In the genomic region with DNA sequence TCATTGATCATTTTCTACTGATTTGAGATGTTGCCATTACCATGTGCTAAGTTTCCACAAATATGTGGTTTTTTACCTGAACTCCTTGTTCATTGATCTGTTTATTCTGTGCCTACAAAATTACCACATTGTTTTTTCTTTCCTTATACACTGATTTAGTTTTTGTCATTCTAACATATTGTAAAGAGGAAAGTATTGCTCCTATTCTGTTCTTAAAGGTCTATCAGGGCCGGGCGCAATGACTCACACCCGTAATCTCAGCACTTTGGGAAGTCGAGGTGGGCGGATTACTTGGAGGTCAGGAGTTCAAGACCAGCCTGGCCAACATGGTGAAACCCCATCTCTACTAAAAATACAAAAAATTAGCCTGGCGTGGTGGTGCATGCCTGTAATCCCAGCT, we compare ENCODE assay signal across 18 cellular contexts.
A peak's percentile ranks its signal among the peaks of the same experiment; 100 is the strongest.
DNase-seq lines count a peak whose midpoint lies in the region; ATAC-seq, FAIRE-seq and TF ChIP-seq lines count a peak whose summit lies in the region.
"Had no signal": no experiment of that assay in that cellular context is flagged by ENCODE, and none has a peak within 500 bp of the region (broad histone marks: within the 10 kb centered on the region; RNA-seq: fewer than 3 reads in every experiment).

No MANE protein-coding gene starts in this region.

- peak overlapping the region; percentile 83 for H3K4me3 Mint-ChIP-seq in HFFc6
- H3K4me3 Mint-ChIP-seq in astrocyte (ENCODE audit: unreplicated experiment), result peak overlapping the region; percentile 15
- H3K4me3 Mint-ChIP-seq in GM23338, result no peak overlapping the region
- H3K4me3 Mint-ChIP-seq: activated B cell treated with CpG ODN at 0.5 μM for 24 hours; activated T-helper 1 cell treated with anti-CD3 and anti-CD28 coated beads, Interleukin-12 subunit alpha, Interleukin-12 subunit beta, Interleukin-2, Interleukin-4 antibody, amounts not matched to agents 30 ng/mL and 10 ng/mL and 1 ng/mL, durations not matched to agents 14 hours and 24 hours and 36 hours; natural killer cell had no signal

- peaks cover 29% of the 10 kb centered on the region for H3K4me1 ChIP-seq in A549
- H3K4me1 ChIP-seq in astrocyte (ENCODE audit: insufficient read depth, low read length), result peaks cover 15% of the 10 kb centered on the region
- peaks cover 8% of the 10 kb centered on the region for H3K4me1 ChIP-seq in hepatocyte (ENCODE audit: insufficient read depth)
- peaks cover 12% of the 10 kb centered on the region for H3K4me1 ChIP-seq in GM23338 (ENCODE audit: insufficient read depth)
- H3K4me1 ChIP-seq: BLaER1 had no signal

- no peak for TF ChIP-seq EP300 in A549 (IDR thresholded peaks at IDR 0.05)

- peaks cover 6% of the 10 kb centered on the region for H4K20me1 ChIP-seq in astrocyte (ENCODE audit: insufficient read depth, low read length)
- H4K20me1 ChIP-seq in hepatocyte (ENCODE audit: insufficient read depth, poor library complexity, severe bottlenecking), result no peaks in the 10 kb centered on the region
- no peaks in the 10 kb centered on the region; the same call in 1 of the 2 replicates for H4K20me1 ChIP-seq in GM23338 (replicated peaks; ENCODE audit: insufficient read depth)

- H3K9me3 ChIP-seq in A549 (no peaks in the 10 kb centered on the region), astrocyte (ENCODE audit: insufficient read depth, low read depth, low read length) (no peaks in the 10 kb centered on the region), hepatocyte (ENCODE audit: low read depth) (no peaks in the 10 kb centered on the region)
- H3K9me3 ChIP-seq: BLaER1, esophagus muscularis mucosa had no signal

- TF ChIP-seq CTCF in A549 (IDR thresholded peaks at IDR 0.05) (no peak), HFFc6 (IDR thresholded peaks at IDR 0.05) (no peak), astrocyte (IDR thresholded peaks at IDR 0.05; ENCODE audit: insufficient read depth, low read depth, low read length) (no peak), hepatocyte (IDR thresholded peaks at IDR 0.05; ENCODE audit: poor library complexity) (no peak), GM23338 (conservative IDR thresholded peaks at IDR 0.05; ENCODE audit: low read depth in 2 of 2) (no peak)

- 79% methylated on average over 6 of the region's 6 CpGs for WGBS in A549 (ENCODE audit: missing lambda C conversion rate)
- 89% methylated on average over 6 of the region's 6 CpGs for WGBS in hepatocyte (ENCODE audit: low lambda C conversion rate, missing lambda C conversion rate)

- no peaks in the 10 kb centered on the region for H3F3A ChIP-seq in GM23338 (replicated peaks; ENCODE audit: low read depth)

- peaks cover 29% of the 10 kb centered on the region for H3K36me3 Mint-ChIP-seq in HFFc6 (ENCODE audit: low read depth)
- peaks cover 10% of the 10 kb centered on the region for H3K36me3 Mint-ChIP-seq in astrocyte (ENCODE audit: low read depth, unreplicated experiment)
- peaks cover 2% of the 10 kb centered on the region for H3K36me3 Mint-ChIP-seq in GM23338 (ENCODE audit: low read depth)
- H3K36me3 Mint-ChIP-seq: natural killer cell had no signal

- H3K4me3 ChIP-seq in A549 (no peak overlapping the region), astrocyte (ENCODE audit: insufficient read depth, low read depth, low read length) (no peak overlapping the region), hepatocyte (no peak overlapping the region), GM23338 (no peak overlapping the region)
- H3K4me3 ChIP-seq: BLaER1, esophagus muscularis mucosa had no signal

- DNase-seq in A549 (ENCODE audit: low read depth in 1 of 2, low spot score in 1 of 2), result no peak
- no peak for DNase-seq in HFFc6
- peak; percentile 75 for DNase-seq in astrocyte (ENCODE audit: low read depth)
- DNase-seq in hepatocyte (ENCODE audit: low spot score), result no peak
- no peak for DNase-seq in NCI-H2171 (lab: John Stamatoyannopoulos, UW)
- DNase-seq in GM23338 (ENCODE audit: low spot score), result no peak
- no peak for DNase-seq in COLO829 (ENCODE audit: low spot score)
- DNase-seq: activated B cell treated with CpG ODN at 0.5 μM for 24 hours; caudate nucleus; natural killer cell; NCI-H1048; NCI-H524 treated with DMSO at 0.1 percent for 48 hours; SHP77; stimulated activated CD4-positive, alpha-beta T cell treated with anti-CD3 and anti-CD28 coated beads, Interleukin-12 subunit alpha, Interleukin-12 subunit beta, amount 100 ng/mL, for 4 hours had no signal

- FAIRE-seq in A549 (lab: Jason Lieb, UNC) (no peak), astrocyte (lab: Jason Lieb, UNC) (no peak)

- CTCF ChIA-PET in A549 (lab: Yijun Ruan, JAX), result interaction anchor here (1.6 kb wide), 1 partner anchor 30 kb away, joined by 5 read pairs; no protein-coding TSS in a partner anchor

- H3K27ac ChIP-seq in A549 (peak overlapping the region; percentile 54 to 78; a peak in 5 of 6 replicates), astrocyte (ENCODE audit: low read depth, low read length) (peak overlapping the region; percentile 87), hepatocyte (peak overlapping the region; percentile 12), GM23338 (ENCODE audit: low read depth) (no peak overlapping the region)
- H3K27ac ChIP-seq: BLaER1 had no signal

- H3K9me2 ChIP-seq in hepatocyte (replicated peaks; ENCODE audit: insufficient read depth) (no peaks in the 10 kb centered on the region), GM23338 (ENCODE audit: insufficient read depth) (no peaks in the 10 kb centered on the region)

- POLR2A ChIA-PET in A549 (lab: Yijun Ruan, JAX), result no interaction called here

- peak overlapping the region; percentile 22 for H3K9ac ChIP-seq in astrocyte (ENCODE audit: low read length)
- H3K9ac ChIP-seq: BLaER1 had no signal

- H3K36me3 ChIP-seq in astrocyte (ENCODE audit: insufficient read depth, low read length) (no peaks in the 10 kb centered on the region), hepatocyte (replicated peaks; ENCODE audit: insufficient read depth, low read depth) (no peaks in the 10 kb centered on the region), GM23338 (ENCODE audit: insufficient read depth) (no peaks in the 10 kb centered on the region)

- no peak for TF ChIP-seq POLR2A in A549 (IDR thresholded peaks at IDR 0.05; ENCODE audit: low read length)

- H3K27ac Mint-ChIP-seq in HFFc6 (peak overlapping the region; percentile 90), astrocyte (ENCODE audit: unreplicated experiment) (peak overlapping the region; percentile 86), GM23338 (no peak overlapping the region)
- H3K27ac Mint-ChIP-seq: activated T-helper 1 cell treated with anti-CD3 and anti-CD28 coated beads, Interleukin-12 subunit alpha, Interleukin-12 subunit beta, Interleukin-2, Interleukin-4 antibody, amounts not matched to agents 30 ng/mL and 10 ng/mL and 1 ng/mL, durations not matched to agents 14 hours and 24 hours and 36 hours; natural killer cell had no signal

- H3K9me3 Mint-ChIP-seq in HFFc6, result no peaks in the 10 kb centered on the region
- H3K9me3 Mint-ChIP-seq in astrocyte (ENCODE audit: unreplicated experiment), result peaks cover 4% of the 10 kb centered on the region
- H3K9me3 Mint-ChIP-seq in GM23338, result no peaks in the 10 kb centered on the region
- H3K9me3 Mint-ChIP-seq: activated B cell treated with CpG ODN at 0.5 μM for 24 hours; activated T-helper 1 cell treated with anti-CD3 and anti-CD28 coated beads, Interleukin-12 subunit alpha, Interleukin-12 subunit beta, Interleukin-2, Interleukin-4 antibody, amounts not matched to agents 30 ng/mL and 10 ng/mL and 1 ng/mL, durations not matched to agents 14 hours and 24 hours and 36 hours; natural killer cell had no signal

- ATAC-seq in A549 (no peak), GM21423 (IDR thresholded peaks at IDR 0.05; ENCODE audit: unreplicated experiment) (no peak), GM23338 (no peak)
- ATAC-seq: natural killer cell had no signal

- H3K27me3 Mint-ChIP-seq in HFFc6 (ENCODE audit: insufficient read depth) (peaks cover 3% of the 10 kb centered on the region; the same call in 1 of the 2 replicates), astrocyte (ENCODE audit: low read depth, unreplicated experiment) (no peaks in the 10 kb centered on the region), GM23338 (ENCODE audit: insufficient read depth, low read depth, poor library complexity) (no peaks in the 10 kb centered on the region)
- H3K27me3 Mint-ChIP-seq: activated B cell treated with CpG ODN at 0.5 μM for 24 hours had no signal

- H3K27me3 ChIP-seq in astrocyte (ENCODE audit: insufficient read depth, low read length), result no peaks in the 10 kb centered on the region
- no peaks in the 10 kb centered on the region for H3K27me3 ChIP-seq in hepatocyte
- no peaks in the 10 kb centered on the region for H3K27me3 ChIP-seq in GM23338 (ENCODE audit: insufficient read depth)
- H3K27me3 ChIP-seq: BLaER1, esophagus muscularis mucosa had no signal

- peaks cover 19% of the 10 kb centered on the region for H3K79me2 ChIP-seq in astrocyte (ENCODE audit: insufficient read depth, low read length)
- H3K79me2 ChIP-seq in hepatocyte, result peaks cover 38% of the 10 kb centered on the region
- H3K79me2 ChIP-seq in GM23338 (replicated peaks; ENCODE audit: insufficient read depth), result peaks cover 35% of the 10 kb centered on the region

- H3K4me1 Mint-ChIP-seq in HFFc6 (ENCODE audit: low read depth) (peaks cover 75% of the 10 kb centered on the region), astrocyte (ENCODE audit: low read depth, unreplicated experiment) (peaks cover 32% of the 10 kb centered on the region), GM23338 (peaks cover 25% of the 10 kb centered on the region)

- no peak for TF ChIP-seq RAD21 in A549 (conservative IDR thresholded peaks at IDR 0.05 in 1 of 2, IDR thresholded peaks at IDR 0.05 in 1 of 2)

- H3K4me2 ChIP-seq in A549 (peak overlapping the region; percentile 43), astrocyte (ENCODE audit: low read length) (peak overlapping the region; percentile 76), hepatocyte (no peak overlapping the region), GM23338 (no peak overlapping the region)
- H3K4me2 ChIP-seq: BLaER1 had no signal

- H2AFZ ChIP-seq in astrocyte (ENCODE audit: low read depth, low read length) (no peak overlapping the region), hepatocyte (no peak overlapping the region), GM23338 (no peak overlapping the region)

TF ChIP-seq in A549, 52 proteins besides CTCF, POLR2A, EP300 and RAD21 (continues in another document):
- TF ChIP-seq FOSL2 (IDR thresholded peaks at IDR 0.05) (no peak), FOSL2 (CRISPR knock-in tag; IDR thresholded peaks at IDR 0.05) (no peak)

TF ChIP-seq in GM23338, 12 proteins besides CTCF, POLR2A, EP300 and RAD21 (continues in another document):
- TF ChIP-seq CREB1 (CRISPR knock-in tag; IDR thresholded peaks at IDR 0.05; ENCODE audit: low read depth), result no peak
- no peak for TF ChIP-seq ZNF331 (CRISPR knock-in tag; IDR thresholded peaks at IDR 0.05; ENCODE audit: low read depth)

Comparison
In these comparisons a context has a peak if more than half of its experiments do, and no peak if none do; other contexts are left out.
1. H3K4me2 ChIP-seq: peak in A549 (single experiment) and astrocyte (single experiment); none in hepatocyte (single experiment) and GM23338 (single experiment).